In the genomic region with DNA sequence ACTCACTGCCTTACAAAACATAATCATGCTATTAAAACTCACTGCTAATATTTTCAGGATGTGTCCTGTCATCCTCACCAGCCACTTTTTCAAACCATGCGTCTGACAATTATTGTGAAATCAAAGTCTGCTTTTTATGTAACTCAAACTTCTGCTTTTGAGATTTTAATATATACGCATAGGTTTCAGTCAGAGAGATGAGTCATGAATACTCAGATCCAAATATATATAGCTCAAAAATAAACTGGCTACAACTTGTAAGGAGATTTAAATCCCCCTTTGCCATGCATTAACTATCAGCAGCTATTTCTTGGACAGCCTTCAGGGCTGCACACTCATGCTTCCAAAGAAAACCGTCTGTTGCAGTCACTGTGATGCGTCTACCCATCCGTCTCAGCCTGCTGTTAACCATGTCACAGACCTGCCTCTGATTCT, we compare ENCODE assay signal across 1 cellular context.
TF ChIP-seq lines count a peak whose summit lies in the region.

No MANE protein-coding gene starts in this region.

TF ChIP-seq in GM12878, 131 proteins besides CTCF, POLR2A, EP300 and RAD21:
- no peak for TF ChIP-seq SUPT20H (IDR thresholded peaks at IDR 0.05; ENCODE audit: borderline replicate concordance, control insufficient read depth, low read depth, low read length)
- TF ChIP-seq KAT2A (conservative IDR thresholded peaks at IDR 0.05; ENCODE audit: control insufficient read depth, low read depth, low read length) = no peak
- TF ChIP-seq SKIL (IDR thresholded peaks at IDR 0.05; ENCODE audit: low read depth, poor library complexity, severe bottlenecking) = no peak
- TF ChIP-seq BRCA1 (IDR thresholded peaks at IDR 0.05; ENCODE audit: low read depth, low read length) = no peak
- no peak for TF ChIP-seq SMARCA5 (IDR thresholded peaks at IDR 0.05)
- no peak for TF ChIP-seq KDM1A (IDR thresholded peaks at IDR 0.05; ENCODE audit: borderline replicate concordance)
- no peak for TF ChIP-seq CHD4 (IDR thresholded peaks at IDR 0.05)
- TF ChIP-seq POLR2AphosphoS5 (IDR thresholded peaks at IDR 0.05; ENCODE audit: low read length) = no peak
- TF ChIP-seq, protein P1, sequence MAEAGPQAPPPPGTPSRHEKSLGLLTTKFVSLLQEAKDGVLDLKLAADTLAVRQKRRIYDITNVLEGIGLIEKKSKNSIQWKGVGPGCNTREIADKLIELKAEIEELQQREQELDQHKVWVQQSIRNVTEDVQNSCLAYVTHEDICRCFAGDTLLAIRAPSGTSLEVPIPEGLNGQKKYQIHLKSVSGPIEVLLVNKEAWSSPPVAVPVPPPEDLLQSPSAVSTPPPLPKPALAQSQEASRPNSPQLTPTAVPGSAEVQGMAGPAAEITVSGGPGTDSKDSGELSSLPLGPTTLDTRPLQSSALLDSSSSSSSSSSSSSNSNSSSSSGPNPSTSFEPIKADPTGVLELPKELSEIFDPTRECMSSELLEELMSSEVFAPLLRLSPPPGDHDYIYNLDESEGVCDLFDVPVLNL (IDR thresholded peaks at IDR 0.05; ENCODE audit: low read depth, low read length) = no peak
- TF ChIP-seq, protein P2, sequence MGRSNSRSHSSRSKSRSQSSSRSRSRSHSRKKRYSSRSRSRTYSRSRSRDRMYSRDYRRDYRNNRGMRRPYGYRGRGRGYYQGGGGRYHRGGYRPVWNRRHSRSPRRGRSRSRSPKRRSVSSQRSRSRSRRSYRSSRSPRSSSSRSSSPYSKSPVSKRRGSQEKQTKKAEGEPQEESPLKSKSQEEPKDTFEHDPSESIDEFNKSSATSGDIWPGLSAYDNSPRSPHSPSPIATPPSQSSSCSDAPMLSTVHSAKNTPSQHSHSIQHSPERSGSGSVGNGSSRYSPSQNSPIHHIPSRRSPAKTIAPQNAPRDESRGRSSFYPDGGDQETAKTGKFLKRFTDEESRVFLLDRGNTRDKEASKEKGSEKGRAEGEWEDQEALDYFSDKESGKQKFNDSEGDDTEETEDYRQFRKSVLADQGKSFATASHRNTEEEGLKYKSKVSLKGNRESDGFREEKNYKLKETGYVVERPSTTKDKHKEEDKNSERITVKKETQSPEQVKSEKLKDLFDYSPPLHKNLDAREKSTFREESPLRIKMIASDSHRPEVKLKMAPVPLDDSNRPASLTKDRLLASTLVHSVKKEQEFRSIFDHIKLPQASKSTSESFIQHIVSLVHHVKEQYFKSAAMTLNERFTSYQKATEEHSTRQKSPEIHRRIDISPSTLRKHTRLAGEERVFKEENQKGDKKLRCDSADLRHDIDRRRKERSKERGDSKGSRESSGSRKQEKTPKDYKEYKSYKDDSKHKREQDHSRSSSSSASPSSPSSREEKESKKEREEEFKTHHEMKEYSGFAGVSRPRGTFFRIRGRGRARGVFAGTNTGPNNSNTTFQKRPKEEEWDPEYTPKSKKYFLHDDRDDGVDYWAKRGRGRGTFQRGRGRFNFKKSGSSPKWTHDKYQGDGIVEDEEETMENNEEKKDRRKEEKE (IDR thresholded peaks at IDR 0.05) = no peak
- no peak for TF ChIP-seq EED (IDR thresholded peaks at IDR 0.05; ENCODE audit: low read depth)
- TF ChIP-seq SPI1 (IDR thresholded peaks at IDR 0.05; ENCODE audit: borderline replicate concordance, insufficient read depth, low read depth, low read length) = no peak
